ENCODE assay signal across 19 cellular contexts in genomic region chrX:41025926-41026325, GRCh38. TPM values are rescaled to one million over a fixed set of nuclear protein-coding genes. Genes with fewer than 3 reads are reported as not detected.
DNase-seq lines count a peak whose midpoint lies in the region; FAIRE-seq and TF ChIP-seq lines count a peak whose summit lies in the region.
"Had no signal": no experiment of that assay in that cellular context is flagged by ENCODE, and none has a peak within 500 bp of the region (broad histone marks: within the 10 kb centered on the region; RNA-seq: fewer than 3 reads in every experiment).

No MANE protein-coding gene starts in this region.

- DNase-seq in astrocyte (ENCODE audit: low read depth) (peak; percentile 66), testis (peak; percentile 25), G401 (ENCODE audit: low spot score) (no peak), tibial artery (no peak), Kasumi-1 (lab: John Stamatoyannopoulos, UW) (no peak)
- DNase-seq: activated CD4-positive, alpha-beta T cell treated with anti-CD3 and anti-CD28 coated beads for 36 hours; activated T-cell treated with anti-CD3 and anti-CD28 coated beads, Interleukin-2, amount 50 U/mL, for 24 hours; GDM1; kidney; NCI-H1417; NCI-H524 treated with DMSO at 0.1 percent for 48 hours; stimulated activated CD4-positive, alpha-beta T cell treated with anti-CD3 and anti-CD28 coated beads, Interleukin-4, amount 100 ng/mL, for 4 hours; T-helper 17 cell had no signal

- peak overlapping the region; percentile 71 for H3K4me3 Mint-ChIP-seq in astrocyte (ENCODE audit: unreplicated experiment)
- H3K4me3 Mint-ChIP-seq: activated CD4-positive, alpha-beta T cell treated with anti-CD3 and anti-CD28 coated beads for 36 hours; activated T-cell treated with anti-CD3 and anti-CD28 coated beads, Interleukin-2, amount 50 U/mL, for 24 hours; IgD-negative memory B cell; stimulated activated effector memory CD8-positive, alpha-beta T cell treated with anti-CD3 and anti-CD28 coated beads, Interleukin-12 subunit alpha, Interleukin-12 subunit beta, amount 100 ng/mL, for 72 hours; T-helper 17 cell had no signal

- no peaks in the 10 kb centered on the region for H3K36me3 Mint-ChIP-seq in astrocyte (ENCODE audit: low read depth, unreplicated experiment)
- H3K36me3 Mint-ChIP-seq: IgD-negative memory B cell; stimulated activated effector memory CD8-positive, alpha-beta T cell treated with anti-CD3 and anti-CD28 coated beads, Interleukin-12 subunit alpha, Interleukin-12 subunit beta, amount 100 ng/mL, for 72 hours had no signal

- TF ChIP-seq CTCF in astrocyte (IDR thresholded peaks at IDR 0.05; ENCODE audit: insufficient read depth, low read depth, low read length) (no peak), testis (IDR thresholded peaks at IDR 0.05) (no peak), tibial artery (IDR thresholded peaks at IDR 0.05) (no peak)

- intact Hi-C loops in testis (cut with DNase I; ENCODE audit: low total_unique reads) (no loop called here), tibial artery (cut with DNase I; ENCODE audit: low total_unique reads) (no loop called here)

- no peaks in the 10 kb centered on the region for H3K27me3 ChIP-seq in HUES64 (ENCODE audit: insufficient read depth, low read length)
- no peaks in the 10 kb centered on the region for H3K27me3 ChIP-seq in astrocyte (ENCODE audit: insufficient read depth, low read length)
- H3K27me3 ChIP-seq in iPS-20b (ENCODE audit: insufficient read depth, low read length) = no peaks in the 10 kb centered on the region
- no peaks in the 10 kb centered on the region for H3K27me3 ChIP-seq in testis
- no peaks in the 10 kb centered on the region for H3K27me3 ChIP-seq in tibial artery

- H3K27ac ChIP-seq in HUES64 (ENCODE audit: low read depth, low read length) = peak overlapping the region; percentile 99
- peak overlapping the region; percentile 40 for H3K27ac ChIP-seq in astrocyte (ENCODE audit: low read depth, low read length)
- H3K27ac ChIP-seq in iPS-20b (ENCODE audit: low read length) = peak overlapping the region; percentile 84
- H3K27ac ChIP-seq in testis = no peak overlapping the region
- H3K27ac ChIP-seq in tibial artery = no peak overlapping the region

- no peaks in the 10 kb centered on the region for H3K9me3 ChIP-seq in HUES64 (ENCODE audit: insufficient read depth, low read depth, low read length)
- H3K9me3 ChIP-seq in astrocyte (ENCODE audit: insufficient read depth, low read depth, low read length) = no peaks in the 10 kb centered on the region
- no peaks in the 10 kb centered on the region for H3K9me3 ChIP-seq in iPS-20b (ENCODE audit: insufficient read depth, low read depth, low read length)
- no peaks in the 10 kb centered on the region for H3K9me3 ChIP-seq in testis
- H3K9me3 ChIP-seq in tibial artery = no peaks in the 10 kb centered on the region
- H3K9me3 ChIP-seq: adrenal gland had no signal

- peak overlapping the region; percentile 57; the same call in 1 of the 2 replicates for H3K9ac ChIP-seq in HUES64 (ENCODE audit: low read depth, low read length)
- peak overlapping the region; percentile 64 for H3K9ac ChIP-seq in astrocyte (ENCODE audit: low read length)
- H3K9ac ChIP-seq in iPS-20b (ENCODE audit: low read depth, low read length) = peak overlapping the region; percentile 77; the same call in 1 of the 2 replicates

- H3K79me2 ChIP-seq in astrocyte (ENCODE audit: insufficient read depth, low read length) = no peaks in the 10 kb centered on the region

- in situ Hi-C loops in G401 (cut with HindIII; ENCODE audit: low sequenced_read_pairs) = no loop called here

- H3K4me3 ChIP-seq in HUES64 (ENCODE audit: low read length) (peak overlapping the region; percentile 34), astrocyte (ENCODE audit: insufficient read depth, low read depth, low read length) (no peak overlapping the region), iPS-20b (ENCODE audit: low read length) (peak overlapping the region; percentile 53), testis (no peak overlapping the region), tibial artery (no peak overlapping the region)

- no peaks in the 10 kb centered on the region for H3K9me3 Mint-ChIP-seq in astrocyte (ENCODE audit: unreplicated experiment)
- H3K9me3 Mint-ChIP-seq: stimulated activated effector memory CD8-positive, alpha-beta T cell treated with anti-CD3 and anti-CD28 coated beads, Interleukin-12 subunit alpha, Interleukin-12 subunit beta, amount 100 ng/mL, for 72 hours had no signal

- peak; percentile 5 for FAIRE-seq in astrocyte (lab: Jason Lieb, UNC)
- FAIRE-seq: RCC 7860 had no signal

- H3K27me3 Mint-ChIP-seq in astrocyte (ENCODE audit: low read depth, unreplicated experiment) = no peaks in the 10 kb centered on the region
- H3K27me3 Mint-ChIP-seq: activated CD4-positive, alpha-beta T cell treated with anti-CD3 and anti-CD28 coated beads for 36 hours; T-helper 17 cell had no signal

- H3K4me2 ChIP-seq in astrocyte (ENCODE audit: low read length) = peak overlapping the region; percentile 79

- peak overlapping the region; percentile 89 for H3K27ac Mint-ChIP-seq in astrocyte (ENCODE audit: unreplicated experiment)
- H3K27ac Mint-ChIP-seq: activated CD4-positive, alpha-beta T cell treated with anti-CD3 and anti-CD28 coated beads for 36 hours; activated T-cell treated with anti-CD3 and anti-CD28 coated beads, Interleukin-2, amount 50 U/mL, for 24 hours; IgD-negative memory B cell; stimulated activated effector memory CD8-positive, alpha-beta T cell treated with anti-CD3 and anti-CD28 coated beads, Interleukin-12 subunit alpha, Interleukin-12 subunit beta, amount 100 ng/mL, for 72 hours; T-helper 17 cell had no signal

- peak overlapping the region; percentile 38 for H2AFZ ChIP-seq in astrocyte (ENCODE audit: low read depth, low read length)

- TF ChIP-seq POLR2A in testis (IDR thresholded peaks at IDR 0.05) = no peak

- WGBS in HUES64 = under 1% methylated on average over 8 of the region's 8 CpGs
- 30 to 38% methylated on average over 8 of the region's 8 CpGs for WGBS in testis, 2 donors

- peaks cover 6% of the 10 kb centered on the region for H3K4me1 Mint-ChIP-seq in astrocyte (ENCODE audit: low read depth, unreplicated experiment)
- H3K4me1 Mint-ChIP-seq: activated CD4-positive, alpha-beta T cell treated with anti-CD3 and anti-CD28 coated beads for 36 hours; IgD-negative memory B cell; stimulated activated effector memory CD8-positive, alpha-beta T cell treated with anti-CD3 and anti-CD28 coated beads, Interleukin-12 subunit alpha, Interleukin-12 subunit beta, amount 100 ng/mL, for 72 hours; T-helper 17 cell had no signal

- H3K4me1 ChIP-seq in HUES64 (ENCODE audit: insufficient read depth, low read length) (peaks cover 23% of the 10 kb centered on the region), astrocyte (ENCODE audit: insufficient read depth, low read length) (peaks cover 3% of the 10 kb centered on the region), iPS-20b (ENCODE audit: insufficient read depth, low read length) (peaks cover 11% of the 10 kb centered on the region; the same call in 1 of the 2 replicates), testis (no peaks in the 10 kb centered on the region), tibial artery (no peaks in the 10 kb centered on the region)
- H3K4me1 ChIP-seq: adrenal gland had no signal

- H3K36me3 ChIP-seq in HUES64 (ENCODE audit: insufficient read depth, low read length) (no peaks in the 10 kb centered on the region), astrocyte (ENCODE audit: insufficient read depth, low read length) (no peaks in the 10 kb centered on the region), iPS-20b (ENCODE audit: insufficient read depth, low read depth, low read length) (no peaks in the 10 kb centered on the region), testis (ENCODE audit: low read depth, missing control alignments) (no peaks in the 10 kb centered on the region), tibial artery (no peaks in the 10 kb centered on the region)
- H3K36me3 ChIP-seq: adrenal gland had no signal

- H4K20me1 ChIP-seq in astrocyte (ENCODE audit: insufficient read depth, low read length) = no peaks in the 10 kb centered on the region

RNA-seq across cellular contexts. Expression of gene USP9X, which starts 59.3 kb away (rescaled TPM):
- 61.6 TPM for polyA plus RNA-seq in HUES64 (2013, experiment 1 of 2)
- 71.3 TPM for polyA plus RNA-seq in HUES64 (2013, experiment 2 of 2)
- total RNA-seq in astrocyte (112 and 113 TPM in 2 replicates), testis (100 to 1,000 TPM; 135 to 161 TPM)
- polyA plus RNA-seq in testis (ENCODE audit: insufficient read depth, low read depth, low replicate concordance) = 50.8 TPM
- 21.8 and 27.6 TPM in 2 replicates for total RNA-seq in G401 (2014; rRNA removed; shearing (Covaris generic))

Comparison
In these comparisons a context has a peak if more than half of its experiments do, and no peak if none do; other contexts are left out.
1. H3K27ac ChIP-seq: peak in HUES64 (single experiment), astrocyte (single experiment) and iPS-20b (single experiment); none in testis (0 of 2) and tibial artery (0 of 2).
2. H3K4me3 ChIP-seq: peak in HUES64 (single experiment) and iPS-20b (single experiment); none in astrocyte (single experiment), testis (0 of 2) and tibial artery (0 of 2).
3. DNase-seq: peak in astrocyte (single experiment) and testis (single experiment); none in G401 (single experiment), tibial artery (0 of 2) and Kasumi-1 (0 of 2).
4. Peak in every context shown above with its lines, with median percentiles within 50 percentile points of each other: H3K9ac ChIP-seq.